Comparison of ENCODE assay signal across 11 cellular contexts in genomic region chr1:155007253-155007828, GRCh38. TPM values are rescaled to one million over a fixed set of nuclear protein-coding genes. Genes with fewer than 3 reads are reported as not detected.
DNase-seq lines count a peak whose midpoint lies in the region; ATAC-seq and TF ChIP-seq lines count a peak whose summit lies in the region.
"Had no signal": no experiment of that assay in that cellular context is flagged by ENCODE, and none has a peak within 500 bp of the region (broad histone marks: within the 10 kb centered on the region; RNA-seq: fewer than 3 reads in every experiment).

No MANE protein-coding gene starts in this region.

- peaks cover 20% of the 10 kb centered on the region; the same call in 1 of the 2 replicates for H4K20me1 ChIP-seq in BLaER1

- H3K9me3 ChIP-seq in BLaER1 (no peaks in the 10 kb centered on the region), RWPE2 (ENCODE audit: severe bottlenecking) (no peaks in the 10 kb centered on the region), gastroesophageal sphincter (no peaks in the 10 kb centered on the region)

- 80% methylated on average over 1 of the region's 6 CpGs; no CpG with 5 or more reads in 1 of the 2 donors for WGBS in gastroesophageal sphincter (ENCODE audit: low coverage in 1 of 2), 2 donors

- peaks cover 5% of the 10 kb centered on the region; the same call in 1 of the 2 replicates for H3K36me3 ChIP-seq in BLaER1
- peaks cover 47% of the 10 kb centered on the region for H3K36me3 ChIP-seq in RWPE2 (ENCODE audit: low read depth)
- no peaks in the 10 kb centered on the region for H3K36me3 ChIP-seq in gastroesophageal sphincter

- TF ChIP-seq CTCF in RWPE2 (IDR thresholded peaks at IDR 0.05; ENCODE audit: poor library complexity, severe bottlenecking) (no peak), gastroesophageal sphincter (IDR thresholded peaks at IDR 0.05) (no peak)

- no peak for ATAC-seq in RWPE2 (ENCODE audit: low read depth)
- no peak for ATAC-seq in gastroesophageal sphincter
- ATAC-seq in GM21576 (IDR thresholded peaks at IDR 0.05; ENCODE audit: unreplicated experiment): no peak
- no peak for ATAC-seq in HG03135 (IDR thresholded peaks at IDR 0.05; ENCODE audit: unreplicated experiment)

- DNase-seq in RWPE2 (ENCODE audit: low spot score) (no peak), nucleus accumbens (lab: John Stamatoyannopoulos, UW) (peak in 44 of 56 donors; percentile 14 to 79 (median 40)), NCI-H774 (lab: John Stamatoyannopoulos, UW) (no peak), HUDEP-2 (lab: John Stamatoyannopoulos, UW; ENCODE audit: unreplicated experiment in 76 of 76) (no peak)
- DNase-seq: NCI-H510A treated with DMSO at 0.1 percent for 48 hours had no signal

- peak overlapping the region; percentile 95; the same call in 1 of the 2 replicates for H3K4me3 ChIP-seq in BLaER1
- no peak overlapping the region for H3K4me3 ChIP-seq in RWPE2 (ENCODE audit: severe bottlenecking)
- H3K4me3 ChIP-seq in gastroesophageal sphincter: peak overlapping the region in 1 of 2 donors; percentile 34

- H3K27me3 ChIP-seq in BLaER1 (no peaks in the 10 kb centered on the region), RWPE2 (ENCODE audit: insufficient read depth, poor library complexity, severe bottlenecking) (no peaks in the 10 kb centered on the region), gastroesophageal sphincter (no peaks in the 10 kb centered on the region)

- H3K4me1 ChIP-seq in BLaER1 (peaks cover 82% of the 10 kb centered on the region), RWPE2 (ENCODE audit: insufficient read depth, poor library complexity, severe bottlenecking) (peaks cover 57% of the 10 kb centered on the region), gastroesophageal sphincter (peaks cover 3 to 83% (median 42%) of the 10 kb centered on the region in 3 donors)

- TF ChIP-seq POLR2A in gastroesophageal sphincter (IDR thresholded peaks at IDR 0.05): no peak

- peak overlapping the region; percentile 71; the same call in 1 of the 2 replicates for H3K9ac ChIP-seq in BLaER1

- H3K4me2 ChIP-seq in BLaER1: peak overlapping the region; percentile 100

- no peak for TF ChIP-seq EP300 in gastroesophageal sphincter (IDR thresholded peaks at IDR 0.05)

- H3K27ac ChIP-seq in BLaER1: peak overlapping the region; percentile 98
- peak overlapping the region; percentile 96 for H3K27ac ChIP-seq in RWPE2 (ENCODE audit: poor library complexity, severe bottlenecking)
- peak overlapping the region in 3 of 4 donors; percentile 88 to 97 (median 97) for H3K27ac ChIP-seq in gastroesophageal sphincter

RNA-seq across cellular contexts. Expression of gene ZBTB7B, which starts 4.7 kb away (rescaled TPM):
- 10 to 100 TPM; 45.5 to 63.4 (median 49.5) TPM for total RNA-seq in gastroesophageal sphincter

RNA-seq across cellular contexts. Expression of gene LENEP, which starts 14.0 kb away (rescaled TPM):
- total RNA-seq in gastroesophageal sphincter: not detected
- total RNA-seq: myocyte had no signal

RNA-seq across cellular contexts. Expression of gene FLAD1, which starts 24.2 kb away (rescaled TPM):
- total RNA-seq in gastroesophageal sphincter: 10 to 100 TPM; 12.8 to 23.5 (median 20.7) TPM

RNA-seq across cellular contexts. Expression of gene DCST2, which starts 26.2 kb away (rescaled TPM):
- total RNA-seq in gastroesophageal sphincter: under 1 TPM in 2 of 4 donors, not detected in 2; 0.35 to 0.54 TPM
- total RNA-seq: myocyte had no signal

RNA-seq across cellular contexts. Expression of gene DCST1, which starts 26.3 kb away (rescaled TPM):
- total RNA-seq in gastroesophageal sphincter: not detected
- total RNA-seq: myocyte; T-helper 2 cell treated with Interferon-gamma antibody and Interleukin-4, amounts not matched to agents 100 ng/mL and 5 ng/mL, for 36 hours had no signal

Comparison
In these comparisons a context has a peak if more than half of its experiments do, and no peak if none do; other contexts are left out.
1. DNase-seq: peak in nucleus accumbens (44 of 56); none in RWPE2 (single experiment), NCI-H774 (single experiment) and HUDEP-2 (0 of 76).
2. Peak in every context shown above with its lines, with median percentiles within 50 percentile points of each other: H3K27ac ChIP-seq.